In genomic region chr1:182885591-182885990, GRCh38 we compare ENCODE assay signal across 2 cellular contexts.
TF ChIP-seq lines count a peak whose summit lies in the region.

No MANE protein-coding gene starts in this region.

TF ChIP-seq in HepG2, 621 proteins besides CTCF, POLR2A, EP300 and RAD21:
- TF ChIP-seq RBM22 (optimal IDR thresholded peaks at IDR 0.05; ENCODE audit: low read length) (peak; percentile 50), ZGPAT (CRISPR knock-in tag; IDR thresholded peaks at IDR 0.05) (no peak)
TF ChIP-seq in HepG2: peak in this region for 1.

TF ChIP-seq in K562, 482 proteins besides CTCF, POLR2A, EP300 and RAD21:
- TF ChIP-seq ZZZ3 (IDR thresholded peaks at IDR 0.05) (peak; percentile 51; the same call in 1 of the 2 replicates), SNRNP70 (optimal IDR thresholded peaks at IDR 0.05; ENCODE audit: low read depth, low read length) (no peak)
